26 cellular contexts compared by ENCODE assay signal in genomic region chr1:3322440-3323020, GRCh38.
DNase-seq lines count a peak whose midpoint lies in the region; ATAC-seq and TF ChIP-seq lines count a peak whose summit lies in the region.
"Had no signal": no experiment of that assay in that cellular context is flagged by ENCODE, and none has a peak within 500 bp of the region (broad histone marks: within the 10 kb centered on the region; RNA-seq: fewer than 3 reads in every experiment).

No MANE protein-coding gene starts in this region.

- TF ChIP-seq CTCF in heart right ventricle (IDR thresholded peaks at IDR 0.05) = no peak
- TF ChIP-seq CTCF in heart left ventricle (IDR thresholded peaks at IDR 0.05) = no peak
- TF ChIP-seq CTCF in progenitor cell of endocrine pancreas (IDR thresholded peaks at IDR 0.05; ENCODE audit: unreplicated experiment) = no peak
- TF ChIP-seq CTCF in PC-3 (conservative IDR thresholded peaks at IDR 0.05; ENCODE audit: low read depth, low read length) = no peak

- H3K9me3 Mint-ChIP-seq in progenitor cell of endocrine pancreas (ENCODE audit: low read depth) = no peaks in the 10 kb centered on the region
- H3K9me3 Mint-ChIP-seq: activated CD8-positive, alpha-beta T cell treated with anti-CD3 and anti-CD28 coated beads for 36 hours; immature natural killer cell had no signal

- H3K4me3 Mint-ChIP-seq in T-helper 17 cell (no peak overlapping the region), progenitor cell of endocrine pancreas (ENCODE audit: low read depth) (peak overlapping the region; percentile 31)
- H3K4me3 Mint-ChIP-seq: activated CD4-positive, alpha-beta T cell treated with anti-CD3 and anti-CD28 coated beads for 36 hours; activated CD8-positive, alpha-beta T cell treated with anti-CD3 and anti-CD28 coated beads for 36 hours; activated naive CD4-positive, alpha-beta T cell treated with anti-CD3 and anti-CD28 coated beads, Interleukin-2, amount 10 ng/mL, durations not matched to agents 7 days and 5 days; CD4-positive, alpha-beta memory T cell; immature natural killer cell had no signal

- peaks cover 4% of the 10 kb centered on the region for H3K27me3 Mint-ChIP-seq in T-helper 17 cell
- H3K27me3 Mint-ChIP-seq in progenitor cell of endocrine pancreas = no peaks in the 10 kb centered on the region

- intact Hi-C loops in heart right ventricle (cut with DNase I) (no loop called here), heart left ventricle (cut with DNase I) (loop anchor here in 2 of 10 donors (5.0 kb wide), 2 partner anchors 90 to 100 kb away; no protein-coding TSS in a partner anchor), PC-3 (cut with micrococcal nuclease) (no loop called here)

- DNase-seq in heart right ventricle (no peak), heart left ventricle (no peak), T-helper 17 cell (no peak), progenitor cell of endocrine pancreas (ENCODE audit: low spot score, unreplicated experiment) (no peak), PC-3 (no peak), Kasumi-1 (lab: John Stamatoyannopoulos, UW) (no peak)
- DNase-seq: activated CD4-positive, alpha-beta T cell treated with anti-CD3 and anti-CD28 coated beads for 36 hours; activated CD8-positive, alpha-beta T cell treated with anti-CD3 and anti-CD28 coated beads for 36 hours; activated naive CD4-positive, alpha-beta T cell treated with anti-CD3 and anti-CD28 coated beads, Interleukin-2, amount 10 ng/mL, durations not matched to agents 7 days and 5 days; brain microvascular endothelial cell; CD4-positive, alpha-beta memory T cell; immature natural killer cell; KG1; mesendoderm; MM.1S; NCI-H1417 treated with DMSO at 0.1 percent for 48 hours; NCI-H2029 treated with DMSO at 0.1 percent for 48 hours; NCI-H2227 treated with DMSO at 0.1 percent for 48 hours; occipital lobe; stimulated activated naive CD4-positive, alpha-beta T cell treated with Interleukin-2 at 50 U/mL for 16 hours had no signal

- H3K36me3 ChIP-seq in heart right ventricle = no peaks in the 10 kb centered on the region
- no peaks in the 10 kb centered on the region for H3K36me3 ChIP-seq in heart left ventricle
- no peaks in the 10 kb centered on the region for H3K36me3 ChIP-seq in PC-3 (ENCODE audit: low read depth, low read length)
- H3K36me3 ChIP-seq: adrenal gland, brain microvascular endothelial cell, thoracic aorta, vagina had no signal

- H3K9ac ChIP-seq in PC-3 (ENCODE audit: low read length) = no peak overlapping the region

- ATAC-seq in heart right ventricle (peak in 1 of 8 donors; percentile 3), heart left ventricle (no peak), T-helper 17 cell (no peak), PC-3 (no peak), GM21717 (IDR thresholded peaks at IDR 0.05; ENCODE audit: unreplicated experiment) (no peak)
- ATAC-seq: activated CD4-positive, alpha-beta T cell treated with anti-CD3 and anti-CD28 coated beads for 36 hours; activated CD8-positive, alpha-beta T cell treated with anti-CD3 and anti-CD28 coated beads for 36 hours had no signal

- H3K27me3 ChIP-seq in heart right ventricle = peaks cover 0 to 29% (median 12%) of the 10 kb centered on the region in 7 donors
- peaks cover 0 to 8% (median 0%) of the 10 kb centered on the region in 9 donors for H3K27me3 ChIP-seq in heart left ventricle
- H3K27me3 ChIP-seq in layer of hippocampus (ENCODE audit: control insufficient read depth, insufficient read depth, low read length) = peaks cover 7% of the 10 kb centered on the region
- H3K27me3 ChIP-seq in PC-3 (ENCODE audit: low read length) = peaks cover 55% of the 10 kb centered on the region
- H3K27me3 ChIP-seq: brain microvascular endothelial cell, vagina had no signal

- H3F3A ChIP-seq in PC-3 (ENCODE audit: low read length, unreplicated experiment) = no peaks in the 10 kb centered on the region

- H4K20me1 ChIP-seq in PC-3 (ENCODE audit: low read length) = no peaks in the 10 kb centered on the region

- peaks cover 5% of the 10 kb centered on the region for H3K4me1 Mint-ChIP-seq in T-helper 17 cell
- peaks cover 39% of the 10 kb centered on the region for H3K4me1 Mint-ChIP-seq in progenitor cell of endocrine pancreas (ENCODE audit: low read depth)

- peak overlapping the region; percentile 57 for H3K27ac Mint-ChIP-seq in T-helper 17 cell
- peak overlapping the region; percentile 89 for H3K27ac Mint-ChIP-seq in progenitor cell of endocrine pancreas
- H3K27ac Mint-ChIP-seq: activated CD4-positive, alpha-beta T cell treated with anti-CD3 and anti-CD28 coated beads for 36 hours; activated CD8-positive, alpha-beta T cell treated with anti-CD3 and anti-CD28 coated beads for 36 hours; activated naive CD4-positive, alpha-beta T cell treated with anti-CD3 and anti-CD28 coated beads, Interleukin-2, amount 10 ng/mL, durations not matched to agents 7 days and 5 days; immature natural killer cell had no signal

- H3K79me2 ChIP-seq in PC-3 (ENCODE audit: low read length) = no peaks in the 10 kb centered on the region

- H3K4me1 ChIP-seq in heart right ventricle (peaks cover 14 to 47% (median 22%) of the 10 kb centered on the region in 9 donors), heart left ventricle (peaks cover 4 to 44% (median 21%) of the 10 kb centered on the region in 12 donors), PC-3 (ENCODE audit: insufficient read depth, low read length) (no peaks in the 10 kb centered on the region)
- H3K4me1 ChIP-seq: adrenal gland had no signal

- no peaks in the 10 kb centered on the region for H3K9me2 ChIP-seq in PC-3 (replicated peaks; ENCODE audit: low read length)

- BruUV-seq in PC-3 (replicated peaks; lab: Mats Ljungman, UMichigan) = no TSS peak

- H2AFZ ChIP-seq in PC-3 (ENCODE audit: low read length) = no peak overlapping the region

- CTCF ChIA-PET in PC-3 (lab: Charles Lee) = no interaction called here

- TF ChIP-seq POLR2A in heart left ventricle (IDR thresholded peaks at IDR 0.05) = no peak

- H3K4me3 ChIP-seq in heart right ventricle = no peak overlapping the region
- no peak overlapping the region for H3K4me3 ChIP-seq in heart left ventricle
- H3K4me3 ChIP-seq in PC-3 (ENCODE audit: low read length) = no peak overlapping the region
- H3K4me3 ChIP-seq: adrenal gland, smooth muscle cell, thoracic aorta, vagina had no signal

- H3K27ac ChIP-seq in heart right ventricle (peak overlapping the region in 6 of 10 donors; percentile 31 to 71 (median 61)), heart left ventricle (peak overlapping the region in 5 of 12 donors; percentile 49 to 72 (median 57)), layer of hippocampus (ENCODE audit: low read depth, low read length) (peak overlapping the region; percentile 35), PC-3 (ENCODE audit: low read length) (no peak overlapping the region)
- H3K27ac ChIP-seq: adrenal gland, brain microvascular endothelial cell, thoracic aorta, vagina had no signal

- peaks cover 2% of the 10 kb centered on the region for H3K36me3 Mint-ChIP-seq in T-helper 17 cell (ENCODE audit: low read depth)
- no peaks in the 10 kb centered on the region for H3K36me3 Mint-ChIP-seq in progenitor cell of endocrine pancreas (ENCODE audit: insufficient read depth)
- H3K36me3 Mint-ChIP-seq: activated naive CD4-positive, alpha-beta T cell treated with anti-CD3 and anti-CD28 coated beads, Interleukin-2, amount 10 ng/mL, durations not matched to agents 7 days and 5 days; CD4-positive, alpha-beta memory T cell; immature natural killer cell had no signal

- H3K4me2 ChIP-seq in PC-3 (ENCODE audit: low read length) = no peak overlapping the region

- WGBS in heart right ventricle, 2 donors = 85 to 87% methylated on average over 17 of the region's 17 CpGs
- WGBS in heart left ventricle, 4 donors = 86 to 89% (median 88%) methylated on average over 14 to 17 of the region's 17 CpGs

- POLR2A ChIA-PET in PC-3 (lab: Charles Lee; ENCODE audit: unreplicated experiment) = no interaction called here

- no peaks in the 10 kb centered on the region for H3K9me3 ChIP-seq in heart right ventricle
- H3K9me3 ChIP-seq in heart left ventricle = no peaks in the 10 kb centered on the region
- no peaks in the 10 kb centered on the region for H3K9me3 ChIP-seq in T-helper 17 cell (ENCODE audit: control insufficient read depth, low read length, poor library complexity, severe bottlenecking)
- no peaks in the 10 kb centered on the region for H3K9me3 ChIP-seq in PC-3 (ENCODE audit: low read length)
- H3K9me3 ChIP-seq: adrenal gland, thoracic aorta, vagina had no signal
